ENCODE assay signal across 1 cellular context in genomic region chr9:90890146-90890545, GRCh38.
TF ChIP-seq lines count a peak whose summit lies in the region.

No MANE protein-coding gene starts in this region.

TF ChIP-seq in A549, 52 proteins besides CTCF, POLR2A, EP300 and RAD21 (continued from another document):
- TF ChIP-seq, protein P1, sequence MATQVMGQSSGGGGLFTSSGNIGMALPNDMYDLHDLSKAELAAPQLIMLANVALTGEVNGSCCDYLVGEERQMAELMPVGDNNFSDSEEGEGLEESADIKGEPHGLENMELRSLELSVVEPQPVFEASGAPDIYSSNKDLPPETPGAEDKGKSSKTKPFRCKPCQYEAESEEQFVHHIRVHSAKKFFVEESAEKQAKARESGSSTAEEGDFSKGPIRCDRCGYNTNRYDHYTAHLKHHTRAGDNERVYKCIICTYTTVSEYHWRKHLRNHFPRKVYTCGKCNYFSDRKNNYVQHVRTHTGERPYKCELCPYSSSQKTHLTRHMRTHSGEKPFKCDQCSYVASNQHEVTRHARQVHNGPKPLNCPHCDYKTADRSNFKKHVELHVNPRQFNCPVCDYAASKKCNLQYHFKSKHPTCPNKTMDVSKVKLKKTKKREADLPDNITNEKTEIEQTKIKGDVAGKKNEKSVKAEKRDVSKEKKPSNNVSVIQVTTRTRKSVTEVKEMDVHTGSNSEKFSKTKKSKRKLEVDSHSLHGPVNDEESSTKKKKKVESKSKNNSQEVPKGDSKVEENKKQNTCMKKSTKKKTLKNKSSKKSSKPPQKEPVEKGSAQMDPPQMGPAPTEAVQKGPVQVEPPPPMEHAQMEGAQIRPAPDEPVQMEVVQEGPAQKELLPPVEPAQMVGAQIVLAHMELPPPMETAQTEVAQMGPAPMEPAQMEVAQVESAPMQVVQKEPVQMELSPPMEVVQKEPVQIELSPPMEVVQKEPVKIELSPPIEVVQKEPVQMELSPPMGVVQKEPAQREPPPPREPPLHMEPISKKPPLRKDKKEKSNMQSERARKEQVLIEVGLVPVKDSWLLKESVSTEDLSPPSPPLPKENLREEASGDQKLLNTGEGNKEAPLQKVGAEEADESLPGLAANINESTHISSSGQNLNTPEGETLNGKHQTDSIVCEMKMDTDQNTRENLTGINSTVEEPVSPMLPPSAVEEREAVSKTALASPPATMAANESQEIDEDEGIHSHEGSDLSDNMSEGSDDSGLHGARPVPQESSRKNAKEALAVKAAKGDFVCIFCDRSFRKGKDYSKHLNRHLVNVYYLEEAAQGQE (IDR thresholded peaks at IDR 0.05): no peak
- TF ChIP-seq PBX3 (IDR thresholded peaks at IDR 0.05) (no peak), RNF2 (IDR thresholded peaks at IDR 0.05; ENCODE audit: borderline replicate concordance, low read depth) (no peak), TP53 (CRISPR knock-in tag; IDR thresholded peaks at IDR 0.05) (no peak), TFCP2L1 (CRISPR knock-in tag; IDR thresholded peaks at IDR 0.05) (no peak)
- TF ChIP-seq, protein P2, sequence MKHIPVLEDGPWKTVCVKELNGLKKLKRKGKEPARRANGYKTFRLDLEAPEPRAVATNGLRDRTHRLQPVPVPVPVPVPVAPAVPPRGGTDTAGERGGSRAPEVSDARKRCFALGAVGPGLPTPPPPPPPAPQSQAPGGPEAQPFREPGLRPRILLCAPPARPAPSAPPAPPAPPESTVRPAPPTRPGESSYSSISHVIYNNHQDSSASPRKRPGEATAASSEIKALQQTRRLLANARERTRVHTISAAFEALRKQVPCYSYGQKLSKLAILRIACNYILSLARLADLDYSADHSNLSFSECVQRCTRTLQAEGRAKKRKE (CRISPR knock-in tag; IDR thresholded peaks at IDR 0.05; ENCODE audit: low read depth): no peak
